10 cellular contexts compared by ENCODE assay signal in the genomic region with DNA sequence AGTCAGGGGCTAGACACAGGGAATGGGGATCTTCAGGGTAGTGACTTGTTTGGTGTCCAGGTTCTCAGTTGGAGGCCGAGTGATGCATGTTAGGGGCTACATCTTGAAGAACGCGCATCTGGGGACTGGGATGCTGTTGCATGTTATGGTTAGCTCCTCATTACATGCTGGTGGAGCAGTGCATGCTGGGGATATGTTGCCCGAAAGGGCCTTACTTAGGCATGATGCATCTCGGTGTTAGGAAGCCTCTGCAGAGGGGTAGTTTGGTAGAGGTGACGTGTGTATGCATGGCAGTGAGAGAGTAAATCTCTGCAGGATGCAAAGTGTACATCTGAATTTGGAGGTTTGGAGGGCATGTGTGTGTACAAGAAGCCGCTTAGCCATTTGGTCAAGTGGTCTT. TPM values are rescaled to one million over a fixed set of nuclear protein-coding genes. Genes with fewer than 3 reads are reported as not detected.
A peak's percentile ranks its signal among the peaks of the same experiment; 100 is the strongest.
DNase-seq lines count a peak whose midpoint lies in the region; ATAC-seq and TF ChIP-seq lines count a peak whose summit lies in the region.
"Had no signal": no experiment of that assay in that cellular context is flagged by ENCODE, and none has a peak within 500 bp of the region (broad histone marks: within the 10 kb centered on the region; RNA-seq: fewer than 3 reads in every experiment).

No MANE protein-coding gene starts in this region.

- no peak overlapping the region for H3K23ac ChIP-seq in mesenchymal stem cell (ENCODE audit: low read length in 2 of 2)

- H3K27ac ChIP-seq in mesenchymal stem cell (ENCODE audit: low read length, poor library complexity, severe bottlenecking): no peak overlapping the region
- H3K27ac ChIP-seq in vagina: peak overlapping the region; percentile 94

- TF ChIP-seq POLR2A in vagina (IDR thresholded peaks at IDR 0.05): no peak

- H3K36me3 ChIP-seq in mesenchymal stem cell (ENCODE audit: control insufficient read depth in 1 of 2, insufficient read depth in 2 of 2, low read depth in 1 of 2, low read length in 2 of 2): peaks cover 40 to 41% of the 10 kb centered on the region in 2 experiments
- peaks cover 3 to 22% of the 10 kb centered on the region in 2 donors for H3K36me3 ChIP-seq in vagina

- no peak overlapping the region for H3K4ac ChIP-seq in mesenchymal stem cell (ENCODE audit: low read depth in 1 of 2, low read length in 2 of 2)

- H3K4me1 ChIP-seq in mesenchymal stem cell (ENCODE audit: control insufficient read depth, insufficient read depth, low read depth, low read length) (peaks cover 32% of the 10 kb centered on the region), vagina (peaks cover 66% of the 10 kb centered on the region)

- no peak for TF ChIP-seq CTCF in astrocyte of the spinal cord (IDR thresholded peaks at IDR 0.05; ENCODE audit: low read depth, low read length)
- TF ChIP-seq CTCF in vagina (IDR thresholded peaks at IDR 0.05): no peak

- no peak overlapping the region for H2BK120ac ChIP-seq in mesenchymal stem cell (ENCODE audit: low read depth, low read length)

- H2AK5ac ChIP-seq in mesenchymal stem cell (ENCODE audit: low read length, severe bottlenecking): no peak overlapping the region

- H3K4me3 Mint-ChIP-seq in stimulated activated naive CD8-positive, alpha-beta T cell treated with anti-CD3 and anti-CD28 coated beads, Interleukin-15, Interleukin-2, amounts not matched to agents 100 ng/mL and 50 ng/mL, for 24 hours: peak overlapping the region; percentile 86

- H3K14ac ChIP-seq in mesenchymal stem cell (ENCODE audit: low read length in 2 of 2): no peak overlapping the region

- H3K9me3 ChIP-seq in mesenchymal stem cell (ENCODE audit: control insufficient read depth, low read length) (no peaks in the 10 kb centered on the region), vagina (no peaks in the 10 kb centered on the region)

- no peak overlapping the region for H2BK12ac ChIP-seq in mesenchymal stem cell (ENCODE audit: low read length in 2 of 2)

- no peak overlapping the region for H4K8ac ChIP-seq in mesenchymal stem cell (ENCODE audit: low read length)

- in situ Hi-C loops in astrocyte of the spinal cord (cut with HindIII; ENCODE audit: low sequenced_read_pairs): no loop called here

- H3K79me1 ChIP-seq in mesenchymal stem cell (replicated peaks; ENCODE audit: low read length, poor library complexity, severe bottlenecking): peaks cover 8% of the 10 kb centered on the region

- peak overlapping the region; percentile 96 for H3K9ac ChIP-seq in mesenchymal stem cell (ENCODE audit: low read length)

- H3K9me3 Mint-ChIP-seq in stimulated activated naive CD8-positive, alpha-beta T cell treated with anti-CD3 and anti-CD28 coated beads, Interleukin-15, Interleukin-2, amounts not matched to agents 100 ng/mL and 50 ng/mL, for 24 hours: no peaks in the 10 kb centered on the region

- H3K27me3 Mint-ChIP-seq in stimulated activated naive CD8-positive, alpha-beta T cell treated with anti-CD3 and anti-CD28 coated beads, Interleukin-15, Interleukin-2, amounts not matched to agents 100 ng/mL and 50 ng/mL, for 24 hours: no peaks in the 10 kb centered on the region

- peak overlapping the region; percentile 95 for H3K4me3 ChIP-seq in astrocyte of the spinal cord (ENCODE audit: low read depth, low read length)
- H3K4me3 ChIP-seq in mesenchymal stem cell (ENCODE audit: insufficient read depth in 1 of 2, low read depth in 1 of 2, low read length in 2 of 2): peak overlapping the region in 1 of 2 experiments; percentile 92
- peak overlapping the region in 1 of 2 donors; percentile 66 for H3K4me3 ChIP-seq in vagina

- no peak overlapping the region for H3K18ac ChIP-seq in mesenchymal stem cell (ENCODE audit: low read depth in 1 of 2, low read length in 2 of 2)

- H3K27ac Mint-ChIP-seq in stimulated activated naive CD8-positive, alpha-beta T cell treated with anti-CD3 and anti-CD28 coated beads, Interleukin-15, Interleukin-2, amounts not matched to agents 100 ng/mL and 50 ng/mL, for 24 hours: peak overlapping the region; percentile 88

- H3K36me3 Mint-ChIP-seq in stimulated activated naive CD8-positive, alpha-beta T cell treated with anti-CD3 and anti-CD28 coated beads, Interleukin-15, Interleukin-2, amounts not matched to agents 100 ng/mL and 50 ng/mL, for 24 hours (ENCODE audit: low read depth): peaks cover 53% of the 10 kb centered on the region

- 92% methylated on average over 7 of the region's 7 CpGs for WGBS in mesenchymal stem cell

- H3K27me3 ChIP-seq in mesenchymal stem cell (ENCODE audit: control insufficient read depth in 1 of 2, insufficient read depth in 1 of 2, low read length in 2 of 2) (no peaks in the 10 kb centered on the region), vagina (no peaks in the 10 kb centered on the region)

- ATAC-seq in stimulated activated naive CD8-positive, alpha-beta T cell treated with anti-CD3 and anti-CD28 coated beads, Interleukin-15, Interleukin-2, amounts not matched to agents 100 U/mL and 50 U/mL, for 24 hours: no peak
- ATAC-seq in GM18502 (IDR thresholded peaks at IDR 0.05; ENCODE audit: poor library complexity, unreplicated experiment): no peak
- no peak for ATAC-seq in HG02759 (IDR thresholded peaks at IDR 0.05; ENCODE audit: unreplicated experiment)

- H2BK5ac ChIP-seq in mesenchymal stem cell (ENCODE audit: low read depth, low read length, poor library complexity, severe bottlenecking): no peak overlapping the region

- peak overlapping the region; percentile 86 for H3K4me2 ChIP-seq in mesenchymal stem cell (ENCODE audit: low read length, poor library complexity, severe bottlenecking)

- intact Hi-C loops in vagina (cut with DNase I): no loop called here

- DNase-seq in stimulated activated naive CD8-positive, alpha-beta T cell treated with anti-CD3 and anti-CD28 coated beads, Interleukin-15, Interleukin-2, amounts not matched to agents 100 U/mL and 50 U/mL, for 24 hours: no peak
- DNase-seq in astrocyte of the spinal cord (ENCODE audit: low read depth, low spot score): no peak
- no peak for DNase-seq in mesenchymal stem cell
- no peak for DNase-seq in vagina (ENCODE audit: extremely low spot score in 2 of 2)
- DNase-seq in nucleus accumbens (lab: John Stamatoyannopoulos, UW): no peak
- DNase-seq: substantia nigra, T1000 had no signal

- no peak overlapping the region for H2AFZ ChIP-seq in mesenchymal stem cell (ENCODE audit: low read depth, low read length)

- peaks cover 53% of the 10 kb centered on the region for H3K4me1 Mint-ChIP-seq in stimulated activated naive CD8-positive, alpha-beta T cell treated with anti-CD3 and anti-CD28 coated beads, Interleukin-15, Interleukin-2, amounts not matched to agents 100 ng/mL and 50 ng/mL, for 24 hours (ENCODE audit: low read depth)

- H4K91ac ChIP-seq in mesenchymal stem cell (ENCODE audit: low read length): no peak overlapping the region

- no peak overlapping the region for H2BK15ac ChIP-seq in mesenchymal stem cell (ENCODE audit: low read depth, poor library complexity, severe bottlenecking)

RNA-seq across cellular contexts. Expression of a gene that starts 2.4 kb away (rescaled TPM):
- 188 TPM for polyA plus RNA-seq in mesenchymal stem cell (2013, experiment 1 of 2)
- 185 TPM for polyA plus RNA-seq in mesenchymal stem cell (2013, experiment 2 of 2)
- 207 TPM for total RNA-seq in vagina

RNA-seq across cellular contexts. Expression of a gene that starts 17.8 kb away (rescaled TPM):
- 121 TPM for polyA plus RNA-seq in mesenchymal stem cell (2013, experiment 1 of 2)
- polyA plus RNA-seq in mesenchymal stem cell (2013, experiment 2 of 2): 116 TPM
- 108 TPM for total RNA-seq in vagina

RNA-seq across cellular contexts. Expression of a gene that starts 20.6 kb away (rescaled TPM):
- 6.7 TPM for polyA plus RNA-seq in mesenchymal stem cell (2013, experiment 1 of 2)
- polyA plus RNA-seq in mesenchymal stem cell (2013, experiment 2 of 2): 6.8 TPM
- 28.5 TPM for total RNA-seq in vagina

RNA-seq across cellular contexts. Expression of a gene that starts 41.0 kb away (rescaled TPM):
- polyA plus RNA-seq in mesenchymal stem cell (2013, experiment 1 of 2): not detected
- polyA plus RNA-seq in mesenchymal stem cell (2013, experiment 2 of 2): not detected
- 1.7 TPM for total RNA-seq in vagina

RNA-seq across cellular contexts. Expression of a gene that starts 44.6 kb away (rescaled TPM):
- polyA plus RNA-seq in mesenchymal stem cell (2013, experiment 1 of 2): 2.3 TPM
- polyA plus RNA-seq in mesenchymal stem cell (2013, experiment 2 of 2): 2.1 TPM
- total RNA-seq in vagina: 8.1 TPM
